In genomic region chr3:196198771-196199753, GRCh38 we compare ENCODE assay signal across 13 cellular contexts. TPM values are rescaled to one million over a fixed set of nuclear protein-coding genes. Genes with fewer than 3 reads are reported as not detected.
DNase-seq lines count a peak whose midpoint lies in the region; ATAC-seq and TF ChIP-seq lines count a peak whose summit lies in the region.
"Had no signal": no experiment of that assay in that cellular context is flagged by ENCODE, and none has a peak within 500 bp of the region (broad histone marks: within the 10 kb centered on the region; RNA-seq: fewer than 3 reads in every experiment).

No MANE protein-coding gene starts in this region.

- 63 to 66% methylated on average over 17 to 18 of the region's 19 CpGs for WGBS in testis, 2 donors

- intact Hi-C loops in testis (cut with DNase I; ENCODE audit: low total_unique reads): loop anchor here (5.0 kb wide), 1 partner anchor 122 kb away; no protein-coding TSS in a partner anchor

- DNase-seq in activated naive CD4-positive, alpha-beta T cell treated with Interleukin-2 at 50 U/mL for 16 hours: no peak
- DNase-seq in epithelial cell of proximal tubule (ENCODE audit: low read depth) (no peak), testis (no peak), HT-29 (ENCODE audit: low spot score) (no peak), DMS79 (lab: John Stamatoyannopoulos, UW) (no peak)
- DNase-seq: activated effector memory CD4-positive, alpha-beta T cell treated with Interleukin-2 at 50 U/mL for 16 hours; NCI-H2029 treated with DMSO at 0.1 percent for 48 hours; stimulated activated CD4-positive, alpha-beta T cell treated with anti-CD3 and anti-CD28 coated beads, Interleukin-15, amount 100 ng/mL, for 24 hours; T-helper 9 cell had no signal

- H3K9me3 Mint-ChIP-seq in activated naive CD4-positive, alpha-beta T cell treated with anti-CD3 and anti-CD28 coated beads, Interleukin-2, amount 50 U/mL, for 24 hours: no peaks in the 10 kb centered on the region

- no peaks in the 10 kb centered on the region; the same call in 1 of the 2 replicates for H3K79me2 ChIP-seq in OCI-LY3 (ENCODE audit: low read length)

- H3K4me1 ChIP-seq in OCI-LY3 (ENCODE audit: low read length) (peaks cover 26% of the 10 kb centered on the region), testis (peaks cover 27% of the 10 kb centered on the region)

- peak; percentile 54 for TF ChIP-seq CTCF in OCI-LY3 (IDR thresholded peaks at IDR 0.05; ENCODE audit: low read depth, low read length)
- peak; percentile 28 for TF ChIP-seq CTCF in epithelial cell of proximal tubule (conservative IDR thresholded peaks at IDR 0.05; ENCODE audit: low read depth, low read length)
- TF ChIP-seq CTCF in testis (IDR thresholded peaks at IDR 0.05): no peak

- no peaks in the 10 kb centered on the region for H3K36me3 Mint-ChIP-seq in activated naive CD4-positive, alpha-beta T cell treated with anti-CD3 and anti-CD28 coated beads, Interleukin-2, amount 50 U/mL, for 24 hours

- no peak overlapping the region for H2AFZ ChIP-seq in OCI-LY3 (ENCODE audit: low read depth, low read length)

- H3K4me3 Mint-ChIP-seq in activated naive CD4-positive, alpha-beta T cell treated with anti-CD3 and anti-CD28 coated beads, Interleukin-2, amount 50 U/mL, for 24 hours: no peak overlapping the region

- H3K36me3 ChIP-seq in OCI-LY3 (replicated peaks; ENCODE audit: low read depth, low read length) (no peaks in the 10 kb centered on the region), testis (ENCODE audit: low read depth, missing control alignments) (no peaks in the 10 kb centered on the region)

- H3K27me3 Mint-ChIP-seq in activated naive CD4-positive, alpha-beta T cell treated with anti-CD3 and anti-CD28 coated beads, Interleukin-2, amount 50 U/mL, for 24 hours: no peaks in the 10 kb centered on the region

- ATAC-seq in GM19397 (IDR thresholded peaks at IDR 0.05; ENCODE audit: unreplicated experiment): no peak

- H3K27ac ChIP-seq in OCI-LY3 (ENCODE audit: low read length) (no peak overlapping the region), testis (peak overlapping the region; percentile 39 to 61)

- H3K27me3 ChIP-seq in OCI-LY3 (ENCODE audit: low read depth, low read length) (peaks cover 5% of the 10 kb centered on the region; the same call in 1 of the 2 replicates), testis (no peaks in the 10 kb centered on the region)

- H3K4me1 Mint-ChIP-seq in activated naive CD4-positive, alpha-beta T cell treated with anti-CD3 and anti-CD28 coated beads, Interleukin-2, amount 50 U/mL, for 24 hours: no peaks in the 10 kb centered on the region

- no peak overlapping the region for H3K4me3 ChIP-seq in OCI-LY3 (ENCODE audit: low read length)
- no peak overlapping the region for H3K4me3 ChIP-seq in epithelial cell of proximal tubule (ENCODE audit: low read depth, low read length)
- H3K4me3 ChIP-seq in testis: no peak overlapping the region

- H3K9ac ChIP-seq in OCI-LY3 (ENCODE audit: low read length): no peak overlapping the region

- H3K9me3 ChIP-seq in OCI-LY3 (ENCODE audit: insufficient read depth, low read length) (no peaks in the 10 kb centered on the region), testis (no peaks in the 10 kb centered on the region)

- peak overlapping the region; percentile 70 for H3K27ac Mint-ChIP-seq in activated naive CD4-positive, alpha-beta T cell treated with anti-CD3 and anti-CD28 coated beads, Interleukin-2, amount 50 U/mL, for 24 hours

- no peak overlapping the region for H3K4me2 ChIP-seq in OCI-LY3 (ENCODE audit: low read length)

- TF ChIP-seq POLR2A in testis (IDR thresholded peaks at IDR 0.05): no peak

- no peaks in the 10 kb centered on the region for H4K20me1 ChIP-seq in OCI-LY3 (ENCODE audit: insufficient read depth, low read length)

RNA-seq across cellular contexts. Expression of gene ZDHHC19, which starts 12.1 kb away (rescaled TPM):
- total RNA-seq in epithelial cell of proximal tubule: not detected in 2 replicates
- 10 to 100 TPM; 12.7 to 55.0 TPM for total RNA-seq in testis
- polyA plus RNA-seq in testis (ENCODE audit: insufficient read depth, low read depth, low replicate concordance): 112 TPM
- not detected in 2 replicates for total RNA-seq in HT-29 (2014; rRNA removed; shearing (Covaris generic))
- total RNA-seq: H4 had no signal

RNA-seq across cellular contexts. Expression of gene SLC51A, which starts 17.3 kb away (rescaled TPM):
- total RNA-seq in epithelial cell of proximal tubule (0.12 TPM in 1 of 2 replicates, not detected in the other), testis (10 to 100 TPM; 27.2 to 35.1 TPM)
- polyA plus RNA-seq in testis (ENCODE audit: insufficient read depth, low read depth, low replicate concordance): 60.6 TPM
- total RNA-seq in HT-29 (2014; rRNA removed; shearing (Covaris generic)): 0.26 TPM in 1 of 2 replicates, not detected in the other
- total RNA-seq: H4 had no signal

Comparison
In these comparisons a context has a peak if more than half of its experiments do, and no peak if none do; other contexts are left out.
1. CTCF ChIP-seq: peak in OCI-LY3 (single experiment) and epithelial cell of proximal tubule (single experiment); none in testis (0 of 3).
2. RNA of gene ZDHHC19, which starts 12.1 kb away (total RNA-seq): 12.7 to 55.0 TPM in testis; not detected in epithelial cell of proximal tubule and not detected in HT-29; every median in the first group is over 10 times any median in the second.
3. RNA of gene SLC51A, which starts 17.3 kb away (total RNA-seq): 27.2 to 35.1 TPM in testis; 0.12 TPM in epithelial cell of proximal tubule and 0.26 TPM in HT-29; every median in the first group is over 10 times any median in the second.